10 cellular contexts compared by ENCODE assay signal in the genomic region with DNA sequence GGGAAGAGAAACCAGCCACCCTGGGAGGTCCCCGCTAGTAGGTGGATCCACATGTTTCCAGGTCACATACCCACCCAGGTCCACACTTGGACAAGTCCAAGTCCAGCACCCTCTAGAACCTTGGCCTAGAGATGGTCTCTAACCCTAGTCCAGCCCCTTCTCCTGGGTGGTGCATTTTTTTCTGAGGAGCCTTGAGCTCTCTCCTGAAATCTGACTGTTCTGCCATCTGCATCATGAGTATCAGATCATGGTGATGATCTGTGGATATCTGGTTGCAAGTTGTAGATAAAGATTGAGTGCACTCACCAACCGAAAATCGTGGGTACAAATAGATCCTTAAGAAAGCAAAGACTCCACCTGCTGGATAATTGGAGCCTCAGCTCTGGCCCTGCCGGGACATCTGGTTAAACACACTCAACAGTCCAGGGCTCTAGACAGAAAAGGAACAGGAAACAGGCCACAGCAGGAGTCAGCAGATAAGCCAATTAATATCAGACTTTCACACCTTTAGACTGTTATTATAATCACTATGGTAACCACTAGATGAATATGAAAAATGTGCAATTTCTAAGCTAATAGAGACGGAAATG. TPM values are rescaled to one million over a fixed set of nuclear protein-coding genes. Genes with fewer than 3 reads are reported as not detected.
DNase-seq lines count a peak whose midpoint lies in the region; ATAC-seq, FAIRE-seq and TF ChIP-seq lines count a peak whose summit lies in the region.
"Had no signal": no experiment of that assay in that cellular context is flagged by ENCODE, and none has a peak within 500 bp of the region (broad histone marks: within the 10 kb centered on the region; RNA-seq: fewer than 3 reads in every experiment).

No MANE protein-coding gene starts in this region.

- TF ChIP-seq POLR2A in HepG2 (IDR thresholded peaks at IDR 0.05; ENCODE audit: insufficient read depth in 1 of 2, low read depth in 2 of 2, low read length in 2 of 2) (no peak), right lobe of liver (IDR thresholded peaks at IDR 0.05) (no peak)

- no peak overlapping the region for H3K9ac ChIP-seq in HepG2 (ENCODE audit: insufficient read depth, low read depth, low read length)

- TF ChIP-seq EP300 in HepG2 (IDR thresholded peaks at IDR 0.05; ENCODE audit: low read depth in 2 of 2, low read length in 2 of 2), result no peak
- TF ChIP-seq EP300 in HepG2 (CRISPR knock-in tag; IDR thresholded peaks at IDR 0.05; ENCODE audit: borderline replicate concordance), result no peak

- H3K27me3 ChIP-seq in HepG2 (ENCODE audit: control insufficient read depth in 1 of 2, insufficient read depth in 2 of 2, low read length in 2 of 2) (peaks cover 0 to 20% of the 10 kb centered on the region in 2 experiments; a peak in 3 of 5 replicates), right lobe of liver (no peaks in the 10 kb centered on the region)
- H3K27me3 ChIP-seq: ascending aorta had no signal

- in situ Hi-C loops in HepG2 (cut with HindIII; ENCODE audit: extremely low pct_ligation_motif_present, low pct_unique_long_range_greater_than_20kb), result no loop called here

- H3K4me3 ChIP-seq in HepG2 (replicated peaks in 1 of 3; ENCODE audit: insufficient read depth in 1 of 3, low read depth in 2 of 3, low read length in 3 of 3) (no peak overlapping the region), right lobe of liver (no peak overlapping the region)
- H3K4me3 ChIP-seq: ascending aorta had no signal

- ATAC-seq in HepG2 (peak; percentile 52; the same call in 1 of the 3 replicates), right lobe of liver (no peak), GM18909 (IDR thresholded peaks at IDR 0.05; ENCODE audit: poor library complexity, unreplicated experiment) (no peak), GM21515 (IDR thresholded peaks at IDR 0.05; ENCODE audit: unreplicated experiment) (no peak)

- 2% methylated on average over 4 of the region's 5 CpGs for WGBS in HepG2 (ENCODE audit: low lambda C conversion rate)
- WGBS in right lobe of liver (ENCODE audit: insufficient coverage, low coverage, low lambda C conversion rate, missing lambda C conversion rate), result 29% methylated on average over 4 of the region's 5 CpGs

- H3K9me3 ChIP-seq in HepG2 (ENCODE audit: low read length) (no peaks in the 10 kb centered on the region), right lobe of liver (no peaks in the 10 kb centered on the region)
- H3K9me3 ChIP-seq: ascending aorta had no signal

- TF ChIP-seq CTCF in HepG2 (CRISPR knock-in tag; IDR thresholded peaks at IDR 0.05) (no peak), right lobe of liver (IDR thresholded peaks at IDR 0.05) (no peak)

- POLR2A ChIA-PET in HepG2 (lab: Yijun Ruan, JAX), result no interaction called here

- no peak overlapping the region for H3K4me2 ChIP-seq in HepG2 (ENCODE audit: low read depth, low read length)

- BruUV-seq in HepG2 (replicated peaks; lab: Mats Ljungman, UMichigan), result no TSS peak

- intact Hi-C loops in HepG2 (cut with micrococcal nuclease; ENCODE audit: unreplicated experiment), result no loop called here
- intact Hi-C loops in right lobe of liver (cut with DNase I), result no loop called here

- no peak overlapping the region for H3K27ac ChIP-seq in HepG2 (ENCODE audit: extremely low read length, insufficient read depth, low read length)
- no peak overlapping the region for H3K27ac ChIP-seq in right lobe of liver
- H3K27ac ChIP-seq: ascending aorta had no signal

- H3K4me1 ChIP-seq in HepG2 (ENCODE audit: insufficient read depth, low read length), result peaks cover 14% of the 10 kb centered on the region
- H3K4me1 ChIP-seq in right lobe of liver, result no peaks in the 10 kb centered on the region
- H3K4me1 ChIP-seq: ascending aorta had no signal

- no peaks in the 10 kb centered on the region for H4K20me1 ChIP-seq in HepG2 (ENCODE audit: insufficient read depth, low read length)

- FAIRE-seq in HepG2 (lab: Jason Lieb, UNC), result no peak
- FAIRE-seq: keratinocyte had no signal

- CTCF ChIA-PET in HepG2 (lab: Yijun Ruan, JAX; ENCODE audit: low intra/inter-chr PET ratio, low total read pairs), result no interaction called here

- H3K36me3 ChIP-seq in HepG2 (replicated peaks in 1 of 2; ENCODE audit: control insufficient read depth in 1 of 2, insufficient read depth in 2 of 2, low read length in 2 of 2) (no peaks in the 10 kb centered on the region), right lobe of liver (no peaks in the 10 kb centered on the region)
- H3K36me3 ChIP-seq: ascending aorta had no signal

- no peak for TF ChIP-seq RAD21 in HepG2 (CRISPR knock-in tag; IDR thresholded peaks at IDR 0.05)

- no peaks in the 10 kb centered on the region for H3K79me2 ChIP-seq in HepG2 (ENCODE audit: insufficient read depth, low read length)

- DNase-seq in HepG2 (ENCODE audit: low spot score), result no peak
- DNase-seq in right lobe of liver, result no peak
- peak; percentile 40 for DNase-seq in NCI-H510A treated with DMSO at 0.1 percent for 48 hours (lab: John Stamatoyannopoulos, UW)
- peak; percentile 28 for DNase-seq in cerebellum (ENCODE audit: low spot score)
- no peak for DNase-seq in H4 (ENCODE audit: low spot score)
- no peak for DNase-seq in hippocampal formation (lab: John Stamatoyannopoulos, UW)

- no peak overlapping the region for H2AFZ ChIP-seq in HepG2 (ENCODE audit: low read length)

TF ChIP-seq in HepG2, 621 proteins besides CTCF, POLR2A, EP300 and RAD21 (continues in another document):
- no peak for TF ChIP-seq JDP2 (CRISPR knock-in tag; IDR thresholded peaks at IDR 0.05; ENCODE audit: borderline replicate concordance)
- TF ChIP-seq ZNF530 (CRISPR knock-in tag; IDR thresholded peaks at IDR 0.05; ENCODE audit: low read depth), result no peak
- TF ChIP-seq, protein P1, sequence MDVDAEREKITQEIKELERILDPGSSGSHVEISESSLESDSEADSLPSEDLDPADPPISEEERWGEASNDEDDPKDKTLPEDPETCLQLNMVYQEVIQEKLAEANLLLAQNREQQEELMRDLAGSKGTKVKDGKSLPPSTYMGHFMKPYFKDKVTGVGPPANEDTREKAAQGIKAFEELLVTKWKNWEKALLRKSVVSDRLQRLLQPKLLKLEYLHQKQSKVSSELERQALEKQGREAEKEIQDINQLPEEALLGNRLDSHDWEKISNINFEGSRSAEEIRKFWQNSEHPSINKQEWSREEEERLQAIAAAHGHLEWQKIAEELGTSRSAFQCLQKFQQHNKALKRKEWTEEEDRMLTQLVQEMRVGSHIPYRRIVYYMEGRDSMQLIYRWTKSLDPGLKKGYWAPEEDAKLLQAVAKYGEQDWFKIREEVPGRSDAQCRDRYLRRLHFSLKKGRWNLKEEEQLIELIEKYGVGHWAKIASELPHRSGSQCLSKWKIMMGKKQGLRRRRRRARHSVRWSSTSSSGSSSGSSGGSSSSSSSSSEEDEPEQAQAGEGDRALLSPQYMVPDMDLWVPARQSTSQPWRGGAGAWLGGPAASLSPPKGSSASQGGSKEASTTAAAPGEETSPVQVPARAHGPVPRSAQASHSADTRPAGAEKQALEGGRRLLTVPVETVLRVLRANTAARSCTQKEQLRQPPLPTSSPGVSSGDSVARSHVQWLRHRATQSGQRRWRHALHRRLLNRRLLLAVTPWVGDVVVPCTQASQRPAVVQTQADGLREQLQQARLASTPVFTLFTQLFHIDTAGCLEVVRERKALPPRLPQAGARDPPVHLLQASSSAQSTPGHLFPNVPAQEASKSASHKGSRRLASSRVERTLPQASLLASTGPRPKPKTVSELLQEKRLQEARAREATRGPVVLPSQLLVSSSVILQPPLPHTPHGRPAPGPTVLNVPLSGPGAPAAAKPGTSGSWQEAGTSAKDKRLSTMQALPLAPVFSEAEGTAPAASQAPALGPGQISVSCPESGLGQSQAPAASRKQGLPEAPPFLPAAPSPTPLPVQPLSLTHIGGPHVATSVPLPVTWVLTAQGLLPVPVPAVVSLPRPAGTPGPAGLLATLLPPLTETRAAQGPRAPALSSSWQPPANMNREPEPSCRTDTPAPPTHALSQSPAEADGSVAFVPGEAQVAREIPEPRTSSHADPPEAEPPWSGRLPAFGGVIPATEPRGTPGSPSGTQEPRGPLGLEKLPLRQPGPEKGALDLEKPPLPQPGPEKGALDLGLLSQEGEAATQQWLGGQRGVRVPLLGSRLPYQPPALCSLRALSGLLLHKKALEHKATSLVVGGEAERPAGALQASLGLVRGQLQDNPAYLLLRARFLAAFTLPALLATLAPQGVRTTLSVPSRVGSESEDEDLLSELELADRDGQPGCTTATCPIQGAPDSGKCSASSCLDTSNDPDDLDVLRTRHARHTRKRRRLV (CRISPR knock-in tag; IDR thresholded peaks at IDR 0.05), result no peak

RNA-seq across cellular contexts. Expression of a gene that starts 41.1 kb away (rescaled TPM):
- total RNA-seq in HepG2 (2016; rRNA removed; fragmentation: Illumina TruSeq; extraction: Trizol), result not detected in 2 replicates
- total RNA-seq in HepG2 (2016; cell fraction: cytosol; rRNA removed; fragmentation: Illumina TruSeq; extraction: Trizol; ENCODE audit: low read depth), result 0.09 TPM in 1 of 2 replicates, not detected in the other
- not detected in 2 replicates for total RNA-seq in HepG2 (2016; cell fraction: insoluble cytoplasmic fraction; rRNA removed; fragmentation: Illumina TruSeq; extraction: Trizol)
- not detected in 2 replicates for total RNA-seq in HepG2 (2016; cell fraction: membrane; rRNA removed; fragmentation: Illumina TruSeq; extraction: Trizol)
- total RNA-seq in HepG2 (2016; cell fraction: nucleus; rRNA removed; fragmentation: Illumina TruSeq; extraction: Trizol), result not detected in 2 replicates
- polyA plus RNA-seq in HepG2 (2011; rRNA removed), result not detected in 2 replicates
- not detected in 2 replicates for polyA plus RNA-seq in HepG2 (2011; cell fraction: cytosol; rRNA removed)
- not detected in 2 replicates for polyA plus RNA-seq in HepG2 (2011; cell fraction: nucleus; rRNA removed)
- polyA plus RNA-seq in HepG2 (2012), result not detected in 2 replicates
- polyA plus RNA-seq in HepG2 (2016; cell fraction: cytosol; fragmentation: Illumina TruSeq; extraction: Trizol; ENCODE audit: low read depth), result not detected in 2 replicates
- polyA plus RNA-seq in HepG2 (2016; cell fraction: insoluble cytoplasmic fraction; fragmentation: Illumina TruSeq; extraction: Trizol; ENCODE audit: low read depth), result not detected in 2 replicates
- not detected in 2 replicates for polyA plus RNA-seq in HepG2 (2016; cell fraction: membrane; fragmentation: Illumina TruSeq; extraction: Trizol; ENCODE audit: low read depth)
- not detected in 2 replicates for polyA plus RNA-seq in HepG2 (2016; cell fraction: nucleus; fragmentation: Illumina TruSeq; extraction: Trizol; ENCODE audit: insufficient read depth, low read depth)
- polyA minus RNA-seq in HepG2 (2011; rRNA and poly(A)+ RNA removed; ENCODE audit: low replicate concordance), result not detected in 2 replicates
- polyA minus RNA-seq in HepG2 (2011; cell fraction: cytosol; rRNA and poly(A)+ RNA removed), result not detected in 2 replicates
- not detected in 2 replicates for polyA minus RNA-seq in HepG2 (2011; cell fraction: nucleus; rRNA and poly(A)+ RNA removed)
- not detected for total RNA-seq in right lobe of liver
- 25.2 TPM for total RNA-seq in cerebellum
- total RNA-seq in H4 (2014; rRNA removed; shearing (Covaris generic)), result 0.12 TPM in 1 of 2 replicates, not detected in the other
- total RNA-seq: ascending aorta had no signal
- polyA plus RNA-seq: keratinocyte had no signal

Comparison
In these comparisons a context has a peak if more than half of its experiments do, and no peak if none do; other contexts are left out.
1. DNase-seq: peak in NCI-H510A treated with DMSO at 0.1 percent for 48 hours (single experiment) and cerebellum (single experiment); none in HepG2 (single experiment), right lobe of liver (0 of 3), H4 (single experiment) and hippocampal formation (0 of 2).
2. RNA of a gene that starts 41.1 kb away (total RNA-seq): 25.2 TPM in cerebellum (single experiment); 0.12 TPM in H4, 0.09 TPM in HepG2 and not detected in right lobe of liver; every median in the first group is over 10 times any median in the second.